13 cellular contexts compared by ENCODE assay signal in the genomic region with DNA sequence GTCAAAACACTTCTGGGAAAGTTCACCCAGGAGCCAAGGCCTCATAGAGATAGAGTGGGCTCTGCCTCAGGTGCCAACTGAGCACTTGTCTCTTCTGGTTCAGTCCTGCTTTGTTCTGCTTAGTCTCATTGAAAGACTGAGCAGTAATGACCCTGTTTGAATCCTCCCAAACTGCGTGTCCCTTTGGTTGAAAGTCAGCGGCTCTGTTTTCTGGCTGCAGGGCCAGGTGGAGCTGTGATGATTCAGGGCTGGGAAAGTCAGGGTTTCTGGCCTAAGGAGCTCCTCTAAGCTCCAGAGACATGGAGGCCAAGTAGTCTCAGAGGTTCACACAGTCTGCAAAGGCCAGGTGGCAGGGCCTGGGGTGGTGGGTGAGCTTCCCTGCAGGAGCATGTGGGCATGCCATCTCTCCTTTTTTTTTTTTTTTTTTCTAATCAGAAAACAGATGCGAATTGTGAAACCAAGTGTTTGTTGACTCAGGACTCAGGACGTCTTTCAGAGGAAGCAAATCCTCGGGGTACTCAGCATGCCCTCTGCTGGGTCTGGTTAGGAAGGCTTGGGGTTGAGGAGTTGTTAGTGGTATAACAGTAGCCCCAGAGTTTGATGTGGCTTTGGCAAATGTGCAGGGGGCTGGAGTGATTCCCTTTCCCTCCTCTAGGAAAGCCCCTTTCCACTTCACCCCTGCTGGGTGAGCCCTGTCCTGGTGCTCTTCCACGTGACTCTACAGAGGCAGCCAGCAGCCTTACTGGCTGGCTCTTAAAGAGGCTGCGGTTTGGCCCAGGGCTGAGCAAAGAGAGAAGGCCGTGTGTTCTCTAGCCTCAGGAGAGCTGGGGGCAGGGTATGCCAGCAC. TPM values are rescaled to one million over a fixed set of nuclear protein-coding genes. Genes with fewer than 3 reads are reported as not detected.
A peak's percentile ranks its signal among the peaks of the same experiment; 100 is the strongest.
DNase-seq lines count a peak whose midpoint lies in the region; ATAC-seq and TF ChIP-seq lines count a peak whose summit lies in the region.
"Had no signal": no experiment of that assay in that cellular context is flagged by ENCODE, and none has a peak within 500 bp of the region (broad histone marks: within the 10 kb centered on the region; RNA-seq: fewer than 3 reads in every experiment).

No MANE protein-coding gene starts in this region.

- peaks cover 14% of the 10 kb centered on the region for H3K27me3 Mint-ChIP-seq in GM23338 (ENCODE audit: insufficient read depth, low read depth, poor library complexity)
- H3K27me3 Mint-ChIP-seq in activated naive CD4-positive, alpha-beta T cell treated with anti-CD3 and anti-CD28 coated beads for 36 hours (ENCODE audit: low read depth): no peaks in the 10 kb centered on the region

- TF ChIP-seq CTCF in GM23338 (conservative IDR thresholded peaks at IDR 0.05; ENCODE audit: low read depth in 2 of 2) (peak in 1 of 2 experiments; percentile 23; a peak in 1 of 4 replicates), fibroblast of mammary gland (conservative IDR thresholded peaks at IDR 0.05; ENCODE audit: control insufficient read depth, insufficient read depth, low read depth, low read length) (peak; percentile 25), GM10266 (IDR thresholded peaks at IDR 0.05; ENCODE audit: control insufficient read depth, insufficient read depth, low read depth, missing control alignments) (no peak)

- H4K20me1 ChIP-seq in GM23338 (replicated peaks; ENCODE audit: insufficient read depth): no peaks in the 10 kb centered on the region

- H3K36me3 Mint-ChIP-seq in GM23338 (ENCODE audit: low read depth): 0 out of 3 replicates have a peak, but pooled peaks cover 6% of the 10 kb centered on the region
- no peaks in the 10 kb centered on the region for H3K36me3 Mint-ChIP-seq in activated naive CD4-positive, alpha-beta T cell treated with anti-CD3 and anti-CD28 coated beads for 36 hours (ENCODE audit: low read depth)

- peaks cover 26% of the 10 kb centered on the region for H3K4me1 ChIP-seq in GM23338 (ENCODE audit: insufficient read depth)
- H3K4me1 ChIP-seq: body of pancreas had no signal

- H3K4me3 ChIP-seq in GM23338 (no peak overlapping the region), fibroblast of mammary gland (ENCODE audit: control insufficient read depth, low read depth, low read length) (no peak overlapping the region)
- H3K4me3 ChIP-seq: body of pancreas, ovary, PC-9 had no signal

- no peak overlapping the region for H3K27ac Mint-ChIP-seq in GM23338
- H3K27ac Mint-ChIP-seq in activated naive CD4-positive, alpha-beta T cell treated with anti-CD3 and anti-CD28 coated beads for 36 hours: no peak overlapping the region

- peaks cover 47% of the 10 kb centered on the region for H3K4me1 Mint-ChIP-seq in GM23338
- no peaks in the 10 kb centered on the region for H3K4me1 Mint-ChIP-seq in activated naive CD4-positive, alpha-beta T cell treated with anti-CD3 and anti-CD28 coated beads for 36 hours (ENCODE audit: low read depth)

- peak; percentile 34 for DNase-seq in GM23338 (ENCODE audit: low spot score)
- DNase-seq in NCI-H69 (lab: John Stamatoyannopoulos, UW): peak; percentile 15
- peak; percentile 78 for DNase-seq in fibroblast of mammary gland (ENCODE audit: low read depth)
- DNase-seq in sciatic nerve (ENCODE audit: low spot score): peak; percentile 78
- no peak for DNase-seq in activated naive CD4-positive, alpha-beta T cell treated with anti-CD3 and anti-CD28 coated beads for 36 hours
- no peak for DNase-seq in GM10266 (ENCODE audit: extremely low spot score)
- DNase-seq: activated CD4-positive, alpha-beta T cell treated with anti-CD3 and anti-CD28 coated beads for 48 hours; body of pancreas; PC-9 had no signal

- H3F3A ChIP-seq in GM23338 (replicated peaks; ENCODE audit: low read depth): peaks cover 3% of the 10 kb centered on the region

- no peak overlapping the region for H3K27ac ChIP-seq in GM23338 (ENCODE audit: low read depth)
- H3K27ac ChIP-seq: HL-60, PC-9 had no signal

- H3K4me2 ChIP-seq in GM23338: 0 out of 2 replicates have a peak overlapping the region, but pooled peaks have one; percentile 38
- H3K4me2 ChIP-seq: PC-9 had no signal

- H2AFZ ChIP-seq in GM23338: peak overlapping the region; percentile 59; the same call in 1 of the 2 replicates
- H2AFZ ChIP-seq: PC-9 had no signal

- no peak overlapping the region for H3K4me3 Mint-ChIP-seq in GM23338
- no peak overlapping the region for H3K4me3 Mint-ChIP-seq in activated naive CD4-positive, alpha-beta T cell treated with anti-CD3 and anti-CD28 coated beads for 36 hours

- intact Hi-C loops in sciatic nerve (cut with DNase I): loop anchor here (10.0 kb wide), 1 partner anchor 237 kb away; the partner anchor contains the start of gene EHBP1
- intact Hi-C loops in activated naive CD4-positive, alpha-beta T cell treated with anti-CD3 and anti-CD28 coated beads for 36 hours (cut with micrococcal nuclease): no loop called here

- H3K9me2 ChIP-seq in GM23338 (ENCODE audit: insufficient read depth): peaks cover 10% of the 10 kb centered on the region; the same call in 1 of the 2 replicates

- no peaks in the 10 kb centered on the region for H3K27me3 ChIP-seq in GM23338 (ENCODE audit: insufficient read depth)
- H3K27me3 ChIP-seq: body of pancreas, ovary had no signal

- peak; percentile 15 for ATAC-seq in GM23338
- ATAC-seq in sciatic nerve: peak; percentile 88
- ATAC-seq in HG03432 (IDR thresholded peaks at IDR 0.05; ENCODE audit: unreplicated experiment): no peak
- ATAC-seq in GM18520 (IDR thresholded peaks at IDR 0.05; ENCODE audit: unreplicated experiment): no peak
- ATAC-seq: body of pancreas had no signal

- CTCF ChIA-PET in activated naive CD4-positive, alpha-beta T cell treated with anti-CD3 and anti-CD28 coated beads for 36 hours (lab: Charles Lee): interaction anchor here (1.3 to 1.4 kb wide), 2 partner anchors 10 to 11 kb away, joined by 3 to 4 read pairs; no protein-coding TSS in a partner anchor

- no peaks in the 10 kb centered on the region for H3K36me3 ChIP-seq in GM23338 (ENCODE audit: insufficient read depth)
- H3K36me3 ChIP-seq: ovary had no signal

- peaks cover 7% of the 10 kb centered on the region; the same call in 1 of the 3 replicates for H3K9me3 Mint-ChIP-seq in GM23338
- no peaks in the 10 kb centered on the region for H3K9me3 Mint-ChIP-seq in activated naive CD4-positive, alpha-beta T cell treated with anti-CD3 and anti-CD28 coated beads for 36 hours

- H3K79me2 ChIP-seq in GM23338 (replicated peaks; ENCODE audit: insufficient read depth): no peaks in the 10 kb centered on the region; the same call in 1 of the 2 replicates

TF ChIP-seq in GM23338, 12 proteins besides CTCF, POLR2A, EP300 and RAD21:
- TF ChIP-seq REST (IDR thresholded peaks at IDR 0.05; ENCODE audit: unreplicated experiment) (no peak), CREB1 (CRISPR knock-in tag; IDR thresholded peaks at IDR 0.05; ENCODE audit: low read depth) (no peak)

RNA-seq across cellular contexts. Expression of gene TMEM17, which starts 38.3 kb away (rescaled TPM):
- 0.94 and 3.0 TPM in 2 replicates for total RNA-seq in GM23338 (2014; rRNA removed; shearing (Covaris generic))
- 1.2 and 1.7 TPM in 2 replicates for polyA plus RNA-seq in GM23338 (2016; fragmentation: Nextera tagmentation; extraction: Ambion mirVana)
- 4.9 TPM for total RNA-seq in sciatic nerve
- total RNA-seq in activated naive CD4-positive, alpha-beta T cell treated with anti-CD3 and anti-CD28 coated beads for 36 hours: under 1 TPM in 1 of 2 experiments, not detected in 1; 0.21 TPM

Comparison
In these comparisons a context has a peak if more than half of its experiments do, and no peak if none do; other contexts are left out.
1. ATAC-seq: peak in GM23338 (single experiment) and sciatic nerve (single experiment); none in HG03432 (single experiment) and GM18520 (single experiment).
2. DNase-seq: peak in GM23338 (single experiment), NCI-H69 (single experiment), fibroblast of mammary gland (single experiment) and sciatic nerve (single experiment); none in activated naive CD4-positive, alpha-beta T cell treated with anti-CD3 and anti-CD28 coated beads for 36 hours (single experiment) and GM10266 (single experiment).